ENCODE assay signal across 19 cellular contexts in genomic region chr4:118950929-118951570, GRCh38.
DNase-seq lines count a peak whose midpoint lies in the region; ATAC-seq, FAIRE-seq and TF ChIP-seq lines count a peak whose summit lies in the region.
"Had no signal": no experiment of that assay in that cellular context is flagged by ENCODE, and none has a peak within 500 bp of the region (broad histone marks: within the 10 kb centered on the region; RNA-seq: fewer than 3 reads in every experiment).

No MANE protein-coding gene starts in this region.

- TF ChIP-seq POLR2A in NB4 (IDR thresholded peaks at IDR 0.05; ENCODE audit: extremely low read depth, insufficient read length) (no peak), vagina (IDR thresholded peaks at IDR 0.05) (no peak), H54 (IDR thresholded peaks at IDR 0.05; ENCODE audit: low read depth, low read length) (no peak)

- no peak overlapping the region for H3K27ac ChIP-seq in HEK293 (ENCODE audit: extremely low read depth, low read depth, low read length)
- no peak overlapping the region for H3K27ac ChIP-seq in right cardiac atrium (ENCODE audit: low read length)
- H3K27ac ChIP-seq in thoracic aorta: peak overlapping the region; percentile 51 to 63
- H3K27ac ChIP-seq in vagina: no peak overlapping the region
- H3K27ac ChIP-seq: HL-60 had no signal

- ATAC-seq in right cardiac atrium (peak; percentile 21 to 27), thoracic aorta (ENCODE audit: insufficient number of reproducible peaks, low FRiP score, low read depth) (no peak), GM21423 (IDR thresholded peaks at IDR 0.05; ENCODE audit: unreplicated experiment) (no peak)

- no peaks in the 10 kb centered on the region for H3K4me1 ChIP-seq in HEK293 (ENCODE audit: control insufficient read depth, insufficient read depth, low read length)
- H3K4me1 ChIP-seq in right cardiac atrium (ENCODE audit: control insufficient read depth, insufficient read depth, low read length): peaks cover 4% of the 10 kb centered on the region
- H3K4me1 ChIP-seq in thoracic aorta (ENCODE audit: control insufficient read depth in 1 of 2, low read depth in 2 of 2): peaks cover 39 to 86% of the 10 kb centered on the region in 2 donors
- peaks cover 8% of the 10 kb centered on the region for H3K4me1 ChIP-seq in vagina
- H3K4me1 ChIP-seq: HAP-1 had no signal

- no peak overlapping the region for H3K4me3 ChIP-seq in HEK293 (ENCODE audit: low read depth, low read length)
- no peak overlapping the region for H3K4me3 ChIP-seq in NB4 (ENCODE audit: low read depth, low read length)
- no peak overlapping the region for H3K4me3 ChIP-seq in right cardiac atrium (ENCODE audit: low read length)
- no peak overlapping the region for H3K4me3 ChIP-seq in thoracic aorta
- no peak overlapping the region for H3K4me3 ChIP-seq in vagina
- H3K4me3 ChIP-seq: HAP-1 had no signal

- H3K9me3 ChIP-seq in HEK293 (ENCODE audit: control insufficient read depth, insufficient read depth, low read depth, low read length) (no peaks in the 10 kb centered on the region), right cardiac atrium (ENCODE audit: control insufficient read depth, low read length) (no peaks in the 10 kb centered on the region), thoracic aorta (no peaks in the 10 kb centered on the region), vagina (no peaks in the 10 kb centered on the region)
- H3K9me3 ChIP-seq: HAP-1, SK-N-SH had no signal

- 47% methylated on average over 1 of the region's 1 CpG for WGBS in right cardiac atrium

- intact Hi-C loops in right cardiac atrium (cut with DNase I): no loop called here
- intact Hi-C loops in vagina (cut with DNase I): no loop called here

- no peak for FAIRE-seq in H54 (lab: Jason Lieb, UNC)
- FAIRE-seq: GM19239 had no signal

- CTCF ChIA-PET in HEK293 (lab: Yijun Ruan, JAX): no interaction called here

- peak; percentile 41 for DNase-seq in NB4 (ENCODE audit: low read depth)
- DNase-seq in right cardiac atrium: no peak
- no peak for DNase-seq in thoracic aorta (ENCODE audit: low spot score)
- DNase-seq in vagina (ENCODE audit: extremely low spot score in 2 of 2): no peak
- no peak for DNase-seq in H54 (ENCODE audit: insufficient read length, low spot score)
- DNase-seq: Calu3; CD4-positive, alpha-beta memory T cell; DMS53; NCI-H1105 treated with DMSO at 0.1 percent for 48 hours; NCI-H1694 treated with DMSO at 0.1 percent for 48 hours; NCI-H2107; NCI-H2227 treated with DMSO at 0.1 percent for 48 hours; NCI-H524; SK-N-SH had no signal

- H3K27me3 ChIP-seq in right cardiac atrium (ENCODE audit: control insufficient read depth, insufficient read depth) (no peaks in the 10 kb centered on the region), thoracic aorta (replicated peaks; ENCODE audit: insufficient read depth) (no peaks in the 10 kb centered on the region), vagina (no peaks in the 10 kb centered on the region)

- H3K36me3 ChIP-seq in HEK293 (ENCODE audit: control insufficient read depth in 2 of 2, insufficient read depth in 1 of 2, low read length in 2 of 2) (no peaks in the 10 kb centered on the region), thoracic aorta (no peaks in the 10 kb centered on the region), vagina (no peaks in the 10 kb centered on the region)
- H3K36me3 ChIP-seq: HAP-1 had no signal

- POLR2A ChIA-PET in HEK293 (lab: Yijun Ruan, JAX): no interaction called here

- TF ChIP-seq CTCF in HEK293 (tag by site-specific recombination; IDR thresholded peaks at IDR 0.05): no peak
- no peak for TF ChIP-seq CTCF in NB4 (IDR thresholded peaks at IDR 0.05; ENCODE audit: low read depth, low read length)
- TF ChIP-seq CTCF in thoracic aorta (IDR thresholded peaks at IDR 0.05): no peak
- no peak for TF ChIP-seq CTCF in vagina (IDR thresholded peaks at IDR 0.05)

TF ChIP-seq in HEK293, 187 proteins besides CTCF, POLR2A, EP300 and RAD21:
- no peak for TF ChIP-seq REST (tag by site-specific recombination; IDR thresholded peaks at IDR 0.05)
- no peak for TF ChIP-seq ZBTB21 (tag by site-specific recombination; IDR thresholded peaks at IDR 0.05)
- no peak for TF ChIP-seq SCRT1 (tag by site-specific recombination; IDR thresholded peaks at IDR 0.05; ENCODE audit: borderline replicate concordance)
- TF ChIP-seq ZNF624 (tag by site-specific recombination; IDR thresholded peaks at IDR 0.05): no peak
- peak; percentile 49; the same call in 1 of the 2 replicates for TF ChIP-seq ZNF549 (tag by site-specific recombination; IDR thresholded peaks at IDR 0.05)

Comparison
In these comparisons a context has a peak if more than half of its experiments do, and no peak if none do; other contexts are left out.
1. H3K27ac ChIP-seq: peak in thoracic aorta (2 of 2); none in HEK293 (single experiment), right cardiac atrium (single experiment) and vagina (single experiment).
2. ATAC-seq: peak in right cardiac atrium (2 of 2); none in thoracic aorta (single experiment) and GM21423 (single experiment).